ENCODE assay signal across 5 cellular contexts in the genomic region with DNA sequence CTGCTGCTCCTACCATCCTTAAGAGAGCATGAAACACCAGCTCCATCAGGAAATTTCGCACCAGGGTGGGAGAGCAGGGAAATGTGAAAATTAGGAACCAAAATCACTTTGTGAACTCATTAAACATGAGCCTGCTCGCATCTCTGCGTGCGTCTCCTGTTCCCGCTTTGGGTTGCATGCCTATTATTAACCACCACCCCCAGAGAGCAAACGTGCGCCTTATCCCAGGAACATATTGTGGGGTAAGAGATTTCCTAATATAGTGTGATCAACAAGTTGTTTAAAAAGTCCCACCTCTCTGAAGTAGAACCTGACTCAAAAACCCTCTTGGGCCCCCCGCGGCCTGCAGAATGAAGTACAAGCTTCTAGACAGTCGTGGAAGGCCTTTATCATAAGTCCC.
"Had no signal": no experiment of that assay in that cellular context is flagged by ENCODE, and none has a peak within 500 bp of the region (broad histone marks: within the 10 kb centered on the region; RNA-seq: fewer than 3 reads in every experiment).

No MANE protein-coding gene starts in this region.

- ATAC-seq: HepG2, K562 had no signal

- DNase-seq: IMR-90, KBM-7 had no signal

- H3K27ac ChIP-seq: HL-60 had no signal
